27 cellular contexts compared by ENCODE assay signal in genomic region chr12:89924191-89924590, GRCh38.
"Had no signal": no experiment of that assay in that cellular context is flagged by ENCODE, and none has a peak within 500 bp of the region (broad histone marks: within the 10 kb centered on the region; RNA-seq: fewer than 3 reads in every experiment).

No MANE protein-coding gene starts in this region.

- H3K4me3 Mint-ChIP-seq: activated CD4-positive, alpha-beta T cell treated with anti-CD3 and anti-CD28 coated beads, Interleukin-2, amount 10 ng/mL, durations not matched to agents 7 days and 5 days; activated CD8-positive, alpha-beta memory T cell treated with anti-CD3 and anti-CD28 coated beads, Interleukin-2, amount 10 ng/mL, durations not matched to agents 7 days and 5 days; activated CD8-positive, alpha-beta T cell treated with anti-CD3 and anti-CD28 coated beads for 36 hours; activated naive CD8-positive, alpha-beta T cell treated with anti-CD3 and anti-CD28 coated beads, Interleukin-2, amount 50 U/mL, for 24 hours; activated T-helper 1 cell treated with anti-CD3 and anti-CD28 coated beads, Interleukin-12 subunit alpha, Interleukin-12 subunit beta, Interleukin-2, Interleukin-4 antibody, amounts not matched to agents 30 ng/mL and 10 ng/mL and 1 ng/mL, durations not matched to agents 14 hours and 24 hours and 36 hours; mesothelial cell of epicardium; natural killer cell; type B pancreatic cell had no signal

- H3K27ac ChIP-seq: body of pancreas, gastrocnemius medialis, left ventricle myocardium inferior, ovary, prostate gland, thoracic aorta, VCaP had no signal

- ATAC-seq: activated CD8-positive, alpha-beta memory T cell treated with anti-CD3 and anti-CD28 coated beads, Interleukin-2, amount 10 ng/mL, durations not matched to agents 7 days and 5 days; activated CD8-positive, alpha-beta T cell treated with anti-CD3 and anti-CD28 coated beads for 36 hours; activated naive CD8-positive, alpha-beta T cell treated with anti-CD3 and anti-CD28 coated beads, Interleukin-2, amount 50 U/mL, for 24 hours; body of pancreas; esophagus mucosa; gastrocnemius medialis; natural killer cell had no signal

- H3K36me3 ChIP-seq: gastrocnemius medialis, left ventricle myocardium inferior, ovary, prostate gland, spleen, thoracic aorta had no signal

- H3K9me3 Mint-ChIP-seq: activated CD4-positive, alpha-beta T cell treated with anti-CD3 and anti-CD28 coated beads, Interleukin-2, amount 10 ng/mL, durations not matched to agents 7 days and 5 days; activated CD8-positive, alpha-beta T cell treated with anti-CD3 and anti-CD28 coated beads for 36 hours; activated naive CD8-positive, alpha-beta T cell treated with anti-CD3 and anti-CD28 coated beads, Interleukin-2, amount 50 U/mL, for 24 hours; activated T-helper 1 cell treated with anti-CD3 and anti-CD28 coated beads, Interleukin-12 subunit alpha, Interleukin-12 subunit beta, Interleukin-2, Interleukin-4 antibody, amounts not matched to agents 30 ng/mL and 10 ng/mL and 1 ng/mL, durations not matched to agents 14 hours and 24 hours and 36 hours; mesothelial cell of epicardium; natural killer cell had no signal

- H3K27me3 Mint-ChIP-seq: activated CD4-positive, alpha-beta T cell treated with anti-CD3 and anti-CD28 coated beads, Interleukin-2, amount 10 ng/mL, durations not matched to agents 7 days and 5 days; activated CD8-positive, alpha-beta memory T cell treated with anti-CD3 and anti-CD28 coated beads, Interleukin-2, amount 10 ng/mL, durations not matched to agents 7 days and 5 days; activated naive CD8-positive, alpha-beta T cell treated with anti-CD3 and anti-CD28 coated beads, Interleukin-2, amount 50 U/mL, for 24 hours; type B pancreatic cell had no signal

- H3K36me3 Mint-ChIP-seq: activated CD8-positive, alpha-beta memory T cell treated with anti-CD3 and anti-CD28 coated beads, Interleukin-2, amount 10 ng/mL, durations not matched to agents 7 days and 5 days; mesothelial cell of epicardium; natural killer cell; type B pancreatic cell had no signal

- DNase-seq: activated CD4-positive, alpha-beta T cell treated with anti-CD3 and anti-CD28 coated beads, Interleukin-2, amount 10 ng/mL, durations not matched to agents 7 days and 5 days; activated CD4-positive, CD25-positive, alpha-beta regulatory T cell treated with anti-CD3 and anti-CD28 coated beads, Interleukin-2, amount 50 U/mL, for 72 hours; activated CD8-positive, alpha-beta memory T cell treated with anti-CD3 and anti-CD28 coated beads, Interleukin-2, amount 10 ng/mL, durations not matched to agents 7 days and 5 days; activated CD8-positive, alpha-beta T cell treated with anti-CD3 and anti-CD28 coated beads for 36 hours; activated gamma-delta T cell; activated naive CD4-positive, alpha-beta T cell treated with anti-CD3 and anti-CD28 coated beads, Interleukin-2, amount 50 U/mL, for 16 hours; activated naive CD8-positive, alpha-beta T cell treated with anti-CD3 and anti-CD28 coated beads, Interleukin-2, amount 50 U/mL, for 24 hours; activated T-cell treated with anti-CD3 and anti-CD28 coated beads for 4 hours; anterior cingulate cortex; body of pancreas; effector memory CD4-positive, alpha-beta T cell; gastrocnemius medialis; head of caudate nucleus; hypothalamus; left ventricle myocardium inferior; natural killer cell; ovary; spleen; stimulated activated CD4-positive, alpha-beta T cell treated with anti-CD3 and anti-CD28 coated beads, Interleukin-4, amount 100 ng/mL, for 1 hour; stimulated activated naive CD4-positive, alpha-beta T cell treated with Interleukin-2 at 50 U/mL for 16 hours had no signal

- H3K27ac Mint-ChIP-seq: activated CD4-positive, alpha-beta T cell treated with anti-CD3 and anti-CD28 coated beads, Interleukin-2, amount 10 ng/mL, durations not matched to agents 7 days and 5 days; activated CD8-positive, alpha-beta memory T cell treated with anti-CD3 and anti-CD28 coated beads, Interleukin-2, amount 10 ng/mL, durations not matched to agents 7 days and 5 days; activated CD8-positive, alpha-beta T cell treated with anti-CD3 and anti-CD28 coated beads for 36 hours; activated naive CD8-positive, alpha-beta T cell treated with anti-CD3 and anti-CD28 coated beads, Interleukin-2, amount 50 U/mL, for 24 hours; activated T-helper 1 cell treated with anti-CD3 and anti-CD28 coated beads, Interleukin-12 subunit alpha, Interleukin-12 subunit beta, Interleukin-2, Interleukin-4 antibody, amounts not matched to agents 30 ng/mL and 10 ng/mL and 1 ng/mL, durations not matched to agents 14 hours and 24 hours and 36 hours; mesothelial cell of epicardium; natural killer cell; type B pancreatic cell had no signal

- H3K9me3 ChIP-seq: body of pancreas, gastrocnemius medialis, left ventricle myocardium inferior, ovary, prostate gland, spleen, thoracic aorta had no signal

- H3K4me3 ChIP-seq: body of pancreas, gastrocnemius medialis, left ventricle myocardium inferior, ovary, prostate gland, spleen, thoracic aorta had no signal

- H3K4me1 ChIP-seq: body of pancreas, gastrocnemius medialis, left ventricle myocardium inferior, prostate gland had no signal

- H3K27me3 ChIP-seq: body of pancreas, gastrocnemius medialis, ovary, spleen had no signal
